In genomic region chr4:124420166-124420695, GRCh38 we compare ENCODE assay signal across 2 cellular contexts.
TF ChIP-seq lines count a peak whose summit lies in the region.

No MANE protein-coding gene starts in this region.

TF ChIP-seq in GM23338, 12 proteins besides CTCF, POLR2A, EP300 and RAD21:
- TF ChIP-seq, protein P1, sequence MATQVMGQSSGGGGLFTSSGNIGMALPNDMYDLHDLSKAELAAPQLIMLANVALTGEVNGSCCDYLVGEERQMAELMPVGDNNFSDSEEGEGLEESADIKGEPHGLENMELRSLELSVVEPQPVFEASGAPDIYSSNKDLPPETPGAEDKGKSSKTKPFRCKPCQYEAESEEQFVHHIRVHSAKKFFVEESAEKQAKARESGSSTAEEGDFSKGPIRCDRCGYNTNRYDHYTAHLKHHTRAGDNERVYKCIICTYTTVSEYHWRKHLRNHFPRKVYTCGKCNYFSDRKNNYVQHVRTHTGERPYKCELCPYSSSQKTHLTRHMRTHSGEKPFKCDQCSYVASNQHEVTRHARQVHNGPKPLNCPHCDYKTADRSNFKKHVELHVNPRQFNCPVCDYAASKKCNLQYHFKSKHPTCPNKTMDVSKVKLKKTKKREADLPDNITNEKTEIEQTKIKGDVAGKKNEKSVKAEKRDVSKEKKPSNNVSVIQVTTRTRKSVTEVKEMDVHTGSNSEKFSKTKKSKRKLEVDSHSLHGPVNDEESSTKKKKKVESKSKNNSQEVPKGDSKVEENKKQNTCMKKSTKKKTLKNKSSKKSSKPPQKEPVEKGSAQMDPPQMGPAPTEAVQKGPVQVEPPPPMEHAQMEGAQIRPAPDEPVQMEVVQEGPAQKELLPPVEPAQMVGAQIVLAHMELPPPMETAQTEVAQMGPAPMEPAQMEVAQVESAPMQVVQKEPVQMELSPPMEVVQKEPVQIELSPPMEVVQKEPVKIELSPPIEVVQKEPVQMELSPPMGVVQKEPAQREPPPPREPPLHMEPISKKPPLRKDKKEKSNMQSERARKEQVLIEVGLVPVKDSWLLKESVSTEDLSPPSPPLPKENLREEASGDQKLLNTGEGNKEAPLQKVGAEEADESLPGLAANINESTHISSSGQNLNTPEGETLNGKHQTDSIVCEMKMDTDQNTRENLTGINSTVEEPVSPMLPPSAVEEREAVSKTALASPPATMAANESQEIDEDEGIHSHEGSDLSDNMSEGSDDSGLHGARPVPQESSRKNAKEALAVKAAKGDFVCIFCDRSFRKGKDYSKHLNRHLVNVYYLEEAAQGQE (IDR thresholded peaks at IDR 0.05; ENCODE audit: unreplicated experiment): no peak
- TF ChIP-seq JUNB (IDR thresholded peaks at IDR 0.05; ENCODE audit: unreplicated experiment): no peak
- no peak for TF ChIP-seq STAT1 (IDR thresholded peaks at IDR 0.05; ENCODE audit: unreplicated experiment)
- no peak for TF ChIP-seq POLR2AphosphoS5 (IDR thresholded peaks at IDR 0.05; ENCODE audit: low read depth)
- no peak for TF ChIP-seq CREB1 (CRISPR knock-in tag; IDR thresholded peaks at IDR 0.05; ENCODE audit: low read depth)
- TF ChIP-seq, protein P2, sequence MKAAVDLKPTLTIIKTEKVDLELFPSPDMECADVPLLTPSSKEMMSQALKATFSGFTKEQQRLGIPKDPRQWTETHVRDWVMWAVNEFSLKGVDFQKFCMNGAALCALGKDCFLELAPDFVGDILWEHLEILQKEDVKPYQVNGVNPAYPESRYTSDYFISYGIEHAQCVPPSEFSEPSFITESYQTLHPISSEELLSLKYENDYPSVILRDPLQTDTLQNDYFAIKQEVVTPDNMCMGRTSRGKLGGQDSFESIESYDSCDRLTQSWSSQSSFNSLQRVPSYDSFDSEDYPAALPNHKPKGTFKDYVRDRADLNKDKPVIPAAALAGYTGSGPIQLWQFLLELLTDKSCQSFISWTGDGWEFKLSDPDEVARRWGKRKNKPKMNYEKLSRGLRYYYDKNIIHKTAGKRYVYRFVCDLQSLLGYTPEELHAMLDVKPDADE (IDR thresholded peaks at IDR 0.05): no peak
- TF ChIP-seq ZNF114 (CRISPR knock-in tag; IDR thresholded peaks at IDR 0.05): no peak
- no peak for TF ChIP-seq ZNF331 (CRISPR knock-in tag; IDR thresholded peaks at IDR 0.05; ENCODE audit: low read depth)
- TF ChIP-seq NANOG (IDR thresholded peaks at IDR 0.05; ENCODE audit: borderline replicate concordance): no peak
TF ChIP-seq in GM23338: peak in this region for 0.

TF ChIP-seq in IMR-90, 13 proteins besides CTCF, POLR2A, EP300 and RAD21:
- TF ChIP-seq FOS (IDR thresholded peaks at IDR 0.05; ENCODE audit: low read depth, low read length): no peak
- no peak for TF ChIP-seq CHD1 (IDR thresholded peaks at IDR 0.05; ENCODE audit: low read depth, low read length)
- TF ChIP-seq BHLHE40 (IDR thresholded peaks at IDR 0.05; ENCODE audit: low read depth, low read length): no peak
- no peak for TF ChIP-seq MAFK (IDR thresholded peaks at IDR 0.05; ENCODE audit: low read depth, low read length)
- TF ChIP-seq MAZ (IDR thresholded peaks at IDR 0.05; ENCODE audit: borderline replicate concordance, low read depth, low read length): no peak
- TF ChIP-seq RCOR1 (IDR thresholded peaks at IDR 0.05; ENCODE audit: insufficient replicate concordance, low read length): no peak
- TF ChIP-seq CEBPB (IDR thresholded peaks at IDR 0.05; ENCODE audit: low read depth, low read length): no peak
- TF ChIP-seq RFX5 (IDR thresholded peaks at IDR 0.05; ENCODE audit: low read depth, low read length): no peak
- TF ChIP-seq USF2 (IDR thresholded peaks at IDR 0.05; ENCODE audit: low read depth, low read length): no peak
- no peak for TF ChIP-seq NFE2L2 (IDR thresholded peaks at IDR 0.05; ENCODE audit: low read depth, low read length)
